ENCODE assay signal across 1 cellular context in genomic region chr3:196969660-196970546, GRCh38.
A peak's percentile ranks its signal among the peaks of the same experiment; 100 is the strongest.
TF ChIP-seq lines count a peak whose summit lies in the region.

No MANE protein-coding gene starts in this region.

TF ChIP-seq in K562, 482 proteins besides CTCF, POLR2A, EP300 and RAD21 (continued from another document and continues in another):
- TF ChIP-seq, protein P1, sequence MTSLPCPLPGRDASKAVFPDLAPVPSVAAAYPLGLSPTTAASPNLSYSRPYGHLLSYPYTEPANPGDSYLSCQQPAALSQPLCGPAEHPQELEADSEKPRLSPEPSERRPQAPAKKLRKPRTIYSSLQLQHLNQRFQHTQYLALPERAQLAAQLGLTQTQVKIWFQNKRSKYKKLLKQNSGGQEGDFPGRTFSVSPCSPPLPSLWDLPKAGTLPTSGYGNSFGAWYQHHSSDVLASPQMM (CRISPR knock-in tag; IDR thresholded peaks at IDR 0.05), result no peak
- no peak for TF ChIP-seq DPF2 (IDR thresholded peaks at IDR 0.05)
- no peak for TF ChIP-seq HMBOX1 (IDR thresholded peaks at IDR 0.05)
- TF ChIP-seq E2F8 (IDR thresholded peaks at IDR 0.05; ENCODE audit: low read depth, partially characterized antibody), result no peak
- TF ChIP-seq HDAC6 (IDR thresholded peaks at IDR 0.05; ENCODE audit: low read depth, low read length), result no peak
- no peak for TF ChIP-seq SIRT6 (IDR thresholded peaks at IDR 0.05; ENCODE audit: low read depth, low read length)
- TF ChIP-seq HMGN3 (IDR thresholded peaks at IDR 0.05; ENCODE audit: borderline replicate concordance, extremely low read depth, insufficient read length, low read depth, low read length), result peak; percentile 51
- no peak for TF ChIP-seq ZNF778 (CRISPR knock-in tag; IDR thresholded peaks at IDR 0.05)
- TF ChIP-seq ZBED1 (IDR thresholded peaks at IDR 0.05), result no peak
- no peak for TF ChIP-seq MECOM (CRISPR knock-in tag; IDR thresholded peaks at IDR 0.05)
- no peak for TF ChIP-seq SP1 (CRISPR knock-in tag; IDR thresholded peaks at IDR 0.05)
- TF ChIP-seq LARP7 (IDR thresholded peaks at IDR 0.05), result no peak
- TF ChIP-seq TEAD2 (tag; IDR thresholded peaks at IDR 0.05), result no peak
- TF ChIP-seq CBFB (CRISPR knock-in tag; IDR thresholded peaks at IDR 0.05), result no peak
- no peak for TF ChIP-seq ARNT (IDR thresholded peaks at IDR 0.05)
- peak in 1 of 3 experiments; percentile 65 for TF ChIP-seq YY1 (IDR thresholded peaks at IDR 0.05; ENCODE audit: borderline replicate concordance in 1 of 3, control insufficient read depth in 1 of 3, extremely low read depth in 1 of 3, insufficient read depth in 3 of 3, insufficient read length in 1 of 3, insufficient replicate concordance in 2 of 3, low read depth in 1 of 3, low read length in 2 of 3)
- TF ChIP-seq BHLHE40 (IDR thresholded peaks at IDR 0.05; ENCODE audit: low read length), result no peak
- no peak for TF ChIP-seq ZBTB5 (IDR thresholded peaks at IDR 0.05)
- peak; percentile 14; the same call in 1 of the 2 replicates for TF ChIP-seq ZNF589 (CRISPR knock-in tag; IDR thresholded peaks at IDR 0.05; ENCODE audit: low read depth)
- TF ChIP-seq ZNF41 (CRISPR knock-in tag; conservative IDR thresholded peaks at IDR 0.05), result no peak
- TF ChIP-seq, protein P2, sequence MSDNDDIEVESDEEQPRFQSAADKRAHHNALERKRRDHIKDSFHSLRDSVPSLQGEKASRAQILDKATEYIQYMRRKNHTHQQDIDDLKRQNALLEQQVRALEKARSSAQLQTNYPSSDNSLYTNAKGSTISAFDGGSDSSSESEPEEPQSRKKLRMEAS (CRISPR knock-in tag; IDR thresholded peaks at IDR 0.05), result no peak; the same call in 1 of the 2 replicates
- TF ChIP-seq, protein P3, sequence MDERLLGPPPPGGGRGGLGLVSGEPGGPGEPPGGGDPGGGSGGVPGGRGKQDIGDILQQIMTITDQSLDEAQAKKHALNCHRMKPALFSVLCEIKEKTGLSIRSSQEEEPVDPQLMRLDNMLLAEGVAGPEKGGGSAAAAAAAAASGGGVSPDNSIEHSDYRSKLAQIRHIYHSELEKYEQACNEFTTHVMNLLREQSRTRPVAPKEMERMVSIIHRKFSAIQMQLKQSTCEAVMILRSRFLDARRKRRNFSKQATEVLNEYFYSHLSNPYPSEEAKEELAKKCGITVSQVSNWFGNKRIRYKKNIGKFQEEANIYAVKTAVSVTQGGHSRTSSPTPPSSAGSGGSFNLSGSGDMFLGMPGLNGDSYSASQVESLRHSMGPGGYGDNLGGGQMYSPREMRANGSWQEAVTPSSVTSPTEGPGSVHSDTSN (CRISPR knock-in tag; IDR thresholded peaks at IDR 0.05; ENCODE audit: low read depth), result no peak
- TF ChIP-seq, protein P3 (tag; conservative IDR thresholded peaks at IDR 0.05; ENCODE audit: low read depth), result no peak
- no peak for TF ChIP-seq BACH1 (tag; IDR thresholded peaks at IDR 0.05)
- no peak for TF ChIP-seq ZNF766 (CRISPR knock-in tag; conservative IDR thresholded peaks at IDR 0.05)
- TF ChIP-seq KHSRP (IDR thresholded peaks at IDR 0.05), result no peak
- TF ChIP-seq ESRRA (IDR thresholded peaks at IDR 0.05; ENCODE audit: borderline replicate concordance, low read depth), result peak; percentile 37; the same call in 1 of the 2 replicates
- no peak for TF ChIP-seq NR2F6 (CRISPR knock-in tag; IDR thresholded peaks at IDR 0.05)
- TF ChIP-seq RBBP5 (IDR thresholded peaks at IDR 0.05; ENCODE audit: borderline replicate concordance, insufficient read depth, low read length, poor library complexity, severe bottlenecking), result no peak
- TF ChIP-seq TOE1 (IDR thresholded peaks at IDR 0.05; ENCODE audit: borderline replicate concordance), result no peak
- no peak for TF ChIP-seq TOE1 (CRISPR knock-in tag; IDR thresholded peaks at IDR 0.05; ENCODE audit: borderline replicate concordance, low read depth)
- no peak for TF ChIP-seq ZNF3 (CRISPR knock-in tag; IDR thresholded peaks at IDR 0.05)
- no peak for TF ChIP-seq HDAC3 (IDR thresholded peaks at IDR 0.05; ENCODE audit: borderline replicate concordance, partially characterized antibody)
- peak; percentile 71 for TF ChIP-seq TBP (optimal IDR thresholded peaks at IDR 0.05; ENCODE audit: low read depth, low read length)
- no peak for TF ChIP-seq FOXA3 (CRISPR knock-in tag; conservative IDR thresholded peaks at IDR 0.05 in 1 of 2, IDR thresholded peaks at IDR 0.05 in 1 of 2)
- TF ChIP-seq ZBTB9 (CRISPR knock-in tag; IDR thresholded peaks at IDR 0.05), result 0 out of 2 replicates have a peak, but pooled peaks have one; percentile 79
- TF ChIP-seq NCOA1 (IDR thresholded peaks at IDR 0.05; ENCODE audit: low read depth), result no peak
- TF ChIP-seq ZNF311 (CRISPR knock-in tag; IDR thresholded peaks at IDR 0.05), result no peak
- TF ChIP-seq PHB2 (IDR thresholded peaks at IDR 0.05; ENCODE audit: low read depth), result no peak
- TF ChIP-seq, protein P4, sequence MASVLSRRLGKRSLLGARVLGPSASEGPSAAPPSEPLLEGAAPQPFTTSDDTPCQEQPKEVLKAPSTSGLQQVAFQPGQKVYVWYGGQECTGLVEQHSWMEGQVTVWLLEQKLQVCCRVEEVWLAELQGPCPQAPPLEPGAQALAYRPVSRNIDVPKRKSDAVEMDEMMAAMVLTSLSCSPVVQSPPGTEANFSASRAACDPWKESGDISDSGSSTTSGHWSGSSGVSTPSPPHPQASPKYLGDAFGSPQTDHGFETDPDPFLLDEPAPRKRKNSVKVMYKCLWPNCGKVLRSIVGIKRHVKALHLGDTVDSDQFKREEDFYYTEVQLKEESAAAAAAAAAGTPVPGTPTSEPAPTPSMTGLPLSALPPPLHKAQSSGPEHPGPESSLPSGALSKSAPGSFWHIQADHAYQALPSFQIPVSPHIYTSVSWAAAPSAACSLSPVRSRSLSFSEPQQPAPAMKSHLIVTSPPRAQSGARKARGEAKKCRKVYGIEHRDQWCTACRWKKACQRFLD (CRISPR knock-in tag; IDR thresholded peaks at IDR 0.05), result no peak
- no peak for TF ChIP-seq KLF6 (CRISPR knock-in tag; IDR thresholded peaks at IDR 0.05; ENCODE audit: borderline replicate concordance)
- TF ChIP-seq HLTF (IDR thresholded peaks at IDR 0.05), result no peak
- no peak for TF ChIP-seq NFE2 (IDR thresholded peaks at IDR 0.05; ENCODE audit: low read depth)
- no peak for TF ChIP-seq PTRF (tag; IDR thresholded peaks at IDR 0.05)
- TF ChIP-seq ZBTB11 (CRISPR knock-in tag; IDR thresholded peaks at IDR 0.05), result peak in 1 of 3 experiments; percentile 20; a peak in 1 of 6 replicates
- no peak for TF ChIP-seq HOXB6 (CRISPR knock-in tag; IDR thresholded peaks at IDR 0.05; ENCODE audit: borderline replicate concordance)
- TF ChIP-seq, protein P5, sequence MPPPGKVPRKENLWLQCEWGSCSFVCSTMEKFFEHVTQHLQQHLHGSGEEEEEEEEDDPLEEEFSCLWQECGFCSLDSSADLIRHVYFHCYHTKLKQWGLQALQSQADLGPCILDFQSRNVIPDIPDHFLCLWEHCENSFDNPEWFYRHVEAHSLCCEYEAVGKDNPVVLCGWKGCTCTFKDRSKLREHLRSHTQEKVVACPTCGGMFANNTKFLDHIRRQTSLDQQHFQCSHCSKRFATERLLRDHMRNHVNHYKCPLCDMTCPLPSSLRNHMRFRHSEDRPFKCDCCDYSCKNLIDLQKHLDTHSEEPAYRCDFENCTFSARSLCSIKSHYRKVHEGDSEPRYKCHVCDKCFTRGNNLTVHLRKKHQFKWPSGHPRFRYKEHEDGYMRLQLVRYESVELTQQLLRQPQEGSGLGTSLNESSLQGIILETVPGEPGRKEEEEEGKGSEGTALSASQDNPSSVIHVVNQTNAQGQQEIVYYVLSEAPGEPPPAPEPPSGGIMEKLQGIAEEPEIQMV (tag; conservative IDR thresholded peaks at IDR 0.05; ENCODE audit: low read depth), result no peak
- TF ChIP-seq TSC22D4 (tag; IDR thresholded peaks at IDR 0.05), result no peak
- no peak for TF ChIP-seq ZFP36 (IDR thresholded peaks at IDR 0.05; ENCODE audit: low read depth, low read length, partially characterized antibody)
- TF ChIP-seq SETDB1 (IDR thresholded peaks at IDR 0.05; ENCODE audit: low read length), result no peak
- no peak for TF ChIP-seq ZNF121 (CRISPR knock-in tag; conservative IDR thresholded peaks at IDR 0.05)
- TF ChIP-seq ZNF830 (CRISPR knock-in tag; IDR thresholded peaks at IDR 0.05), result no peak
- TF ChIP-seq ZZZ3 (IDR thresholded peaks at IDR 0.05), result no peak
- TF ChIP-seq EGR1 (conservative IDR thresholded peaks at IDR 0.05), result no peak
- no peak for TF ChIP-seq MTA1 (IDR thresholded peaks at IDR 0.05; ENCODE audit: borderline replicate concordance)
- no peak for TF ChIP-seq ZNF780A (CRISPR knock-in tag; IDR thresholded peaks at IDR 0.05)
- TF ChIP-seq ETS2 (tag; IDR thresholded peaks at IDR 0.05; ENCODE audit: borderline replicate concordance, poor library complexity, severe bottlenecking), result no peak
